1 cellular context compared by ENCODE assay signal in genomic region chr7:143385891-143386781, GRCh38.
TF ChIP-seq lines count a peak whose summit lies in the region.

No MANE protein-coding gene starts in this region.

TF ChIP-seq in SK-N-SH, 30 proteins besides CTCF, POLR2A, EP300 and RAD21 (continued from another document):
- TF ChIP-seq REST (IDR thresholded peaks at IDR 0.05; ENCODE audit: low read depth, low read length), result no peak
- TF ChIP-seq IRF3 (IDR thresholded peaks at IDR 0.05; ENCODE audit: low read depth, low read length), result no peak
- TF ChIP-seq TAF1 (IDR thresholded peaks at IDR 0.05; ENCODE audit: borderline replicate concordance, low read depth, low read length), result no peak
- no peak for TF ChIP-seq NRF1 (IDR thresholded peaks at IDR 0.05; ENCODE audit: low read depth, low read length)
- no peak for TF ChIP-seq FOXJ3 (CRISPR knock-in tag; IDR thresholded peaks at IDR 0.05)
- TF ChIP-seq PBX3 (IDR thresholded peaks at IDR 0.05), result no peak
- TF ChIP-seq USF1 (IDR thresholded peaks at IDR 0.05; ENCODE audit: borderline replicate concordance, low read depth), result no peak
- no peak for TF ChIP-seq TCF12 (IDR thresholded peaks at IDR 0.05)
- no peak for TF ChIP-seq RCOR1 (IDR thresholded peaks at IDR 0.05; ENCODE audit: low read length)
- TF ChIP-seq JUND (IDR thresholded peaks at IDR 0.05), result no peak
- no peak for TF ChIP-seq MEF2A (IDR thresholded peaks at IDR 0.05; ENCODE audit: borderline replicate concordance, low read depth)
- no peak for TF ChIP-seq USF2 (IDR thresholded peaks at IDR 0.05; ENCODE audit: borderline replicate concordance, low read depth, low read length)
- TF ChIP-seq NFIC (IDR thresholded peaks at IDR 0.05; ENCODE audit: borderline replicate concordance), result no peak
- no peak for TF ChIP-seq SMC3 (IDR thresholded peaks at IDR 0.05; ENCODE audit: low read depth, low read length)
- no peak for TF ChIP-seq FOXM1 (IDR thresholded peaks at IDR 0.05; ENCODE audit: low read depth)
- TF ChIP-seq FOSL2 (IDR thresholded peaks at IDR 0.05; ENCODE audit: borderline replicate concordance, low read depth), result no peak
TF ChIP-seq in SK-N-SH: peak in this region for 0.
